8 cellular contexts compared by ENCODE assay signal in the genomic region with DNA sequence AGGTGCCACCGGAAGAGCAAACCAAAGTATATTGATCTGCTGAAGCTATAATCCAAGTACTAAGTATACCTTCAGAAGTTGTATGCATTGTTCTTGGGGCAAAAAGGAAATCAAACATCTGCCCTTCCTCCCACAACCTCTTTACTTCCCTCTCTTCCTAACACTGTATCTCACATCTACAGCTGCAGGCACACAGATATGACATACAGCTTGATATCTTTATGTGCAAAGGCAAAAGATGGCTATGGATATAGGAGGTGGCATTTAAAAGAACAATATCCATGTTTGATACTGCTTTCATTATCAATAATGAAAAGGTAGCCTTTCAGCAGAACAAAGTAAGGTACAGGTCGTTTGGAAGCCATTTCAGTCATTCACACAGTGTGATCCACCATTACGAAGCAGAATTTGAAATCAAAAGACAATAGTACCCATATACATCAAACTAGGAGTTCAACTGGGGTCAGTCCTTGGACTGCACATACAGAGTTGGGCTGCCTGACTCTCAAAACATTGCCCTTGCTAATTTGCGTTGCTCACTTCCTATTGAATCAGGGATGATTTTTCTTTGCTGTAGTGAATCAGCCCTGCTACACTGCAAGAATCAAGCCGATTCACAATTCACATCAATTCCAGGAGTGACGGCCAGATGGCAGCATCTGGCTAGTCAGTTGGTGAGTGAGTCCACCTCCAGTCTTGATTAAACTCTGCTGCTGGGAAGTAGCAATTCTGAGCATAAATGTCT. TPM values are rescaled to one million over a fixed set of nuclear protein-coding genes. Genes with fewer than 3 reads are reported as not detected.
A peak's percentile ranks its signal among the peaks of the same experiment; 100 is the strongest.
DNase-seq lines count a peak whose midpoint lies in the region; ATAC-seq and TF ChIP-seq lines count a peak whose summit lies in the region.

No MANE protein-coding gene starts in this region.

- peak; percentile 58 for TF ChIP-seq CTCF in glutamatergic neuron (IDR thresholded peaks at IDR 0.05; ENCODE audit: partially characterized antibody, unreplicated experiment)

- no peaks in the 10 kb centered on the region for H3K36me3 Mint-ChIP-seq in glutamatergic neuron (ENCODE audit: unreplicated experiment)

- no peak for ATAC-seq in GM18519 (IDR thresholded peaks at IDR 0.05; ENCODE audit: low FRiP score, unreplicated experiment)
- ATAC-seq in GM18517 (IDR thresholded peaks at IDR 0.05; ENCODE audit: unreplicated experiment) = no peak

- H3K27ac Mint-ChIP-seq in glutamatergic neuron (ENCODE audit: unreplicated experiment) = no peak overlapping the region

- no peaks in the 10 kb centered on the region for H3K4me1 Mint-ChIP-seq in glutamatergic neuron (ENCODE audit: low read depth, unreplicated experiment)

- DNase-seq in ELR (ENCODE audit: low read depth) (peak; percentile 74), HT1080 (ENCODE audit: low read depth) (peak; percentile 76), SK-MEL-5 (ENCODE audit: low read depth, low spot score) (peak; percentile 85), glutamatergic neuron (peak; percentile 79), posterior vena cava (ENCODE audit: low spot score) (peak; percentile 86)
- DNase-seq in activated naive CD4-positive, alpha-beta T cell treated with Interleukin-2 at 50 U/mL for 16 hours = peak; percentile 67

- intact Hi-C loops in posterior vena cava (cut with DNase I) = loop anchor here in 1 of 2 donors (5.0 kb wide), 1 partner anchor 265 kb away; no protein-coding TSS in a partner anchor

- in situ Hi-C loops in SK-MEL-5 (cut with HindIII; ENCODE audit: low pct_unique_long_range_greater_than_20kb, low sequenced_read_pairs) = no loop called here

- H3K9me3 Mint-ChIP-seq in glutamatergic neuron (ENCODE audit: unreplicated experiment) = no peaks in the 10 kb centered on the region

- peaks cover 3% of the 10 kb centered on the region for H3K27me3 Mint-ChIP-seq in glutamatergic neuron (ENCODE audit: unreplicated experiment)

- H3K4me3 Mint-ChIP-seq in glutamatergic neuron (ENCODE audit: unreplicated experiment) = no peak overlapping the region

RNA-seq across cellular contexts. Expression of a gene that starts 8.9 kb away (rescaled TPM):
- 0.33 and 0.77 TPM in 2 replicates for total RNA-seq in HT1080 (2014; rRNA removed; shearing (Covaris generic))
- 1.1 and 2.3 TPM in 2 replicates for polyA plus RNA-seq in HT1080 (2015; cell fraction: cytosol; rRNA removed)
- 0.84 and 1.1 TPM in 2 replicates for polyA plus RNA-seq in HT1080 (2015; cell fraction: nucleus; rRNA removed)
- 5.2 TPM in 2 replicates for total RNA-seq in SK-MEL-5 (2014; rRNA removed; shearing (Covaris generic))
- polyA plus RNA-seq in SK-MEL-5 (2015; cell fraction: cytosol; rRNA removed) = 2.7 and 2.8 TPM in 2 replicates
- 0.48 TPM in 1 of 2 replicates, not detected in the other for polyA plus RNA-seq in SK-MEL-5 (2015; cell fraction: nucleus; rRNA removed)
- total RNA-seq in glutamatergic neuron (ENCODE audit: unreplicated experiment) (1.7 TPM), posterior vena cava (10 to 100 TPM; 11.5 to 18.0 TPM)

RNA-seq across cellular contexts. Expression of a gene that starts 13.1 kb away (rescaled TPM):
- total RNA-seq in HT1080 (2014; rRNA removed; shearing (Covaris generic)) = 0.82 and 0.87 TPM in 2 replicates
- polyA plus RNA-seq in HT1080 (2015; cell fraction: cytosol; rRNA removed) = 0.64 and 1.3 TPM in 2 replicates
- polyA plus RNA-seq in HT1080 (2015; cell fraction: nucleus; rRNA removed) = 0.66 and 3.1 TPM in 2 replicates
- 0.82 and 2.7 TPM in 2 replicates for total RNA-seq in SK-MEL-5 (2014; rRNA removed; shearing (Covaris generic))
- polyA plus RNA-seq in SK-MEL-5 (2015; cell fraction: cytosol; rRNA removed) = 2.9 and 6.4 TPM in 2 replicates
- polyA plus RNA-seq in SK-MEL-5 (2015; cell fraction: nucleus; rRNA removed) = 0.95 TPM in 1 of 2 replicates, not detected in the other
- 1.7 TPM for total RNA-seq in glutamatergic neuron (ENCODE audit: unreplicated experiment)
- 10 to 100 TPM; 42.3 to 44.3 TPM for total RNA-seq in posterior vena cava

RNA-seq across cellular contexts. Expression of a gene that starts 48.2 kb away (rescaled TPM):
- total RNA-seq in HT1080 (2014; rRNA removed; shearing (Covaris generic)) = not detected in 2 replicates
- not detected in 2 replicates for polyA plus RNA-seq in HT1080 (2015; cell fraction: cytosol; rRNA removed)
- polyA plus RNA-seq in HT1080 (2015; cell fraction: nucleus; rRNA removed) = not detected in 2 replicates
- total RNA-seq in SK-MEL-5 (2014; rRNA removed; shearing (Covaris generic)) = not detected in 2 replicates
- not detected in 2 replicates for polyA plus RNA-seq in SK-MEL-5 (2015; cell fraction: cytosol; rRNA removed)
- polyA plus RNA-seq in SK-MEL-5 (2015; cell fraction: nucleus; rRNA removed) = not detected in 2 replicates
- not detected for total RNA-seq in glutamatergic neuron (ENCODE audit: unreplicated experiment)
- not detected for total RNA-seq in posterior vena cava

RNA-seq across cellular contexts. Expression of a gene that starts 56.0 kb away (rescaled TPM):
- not detected in 2 replicates for total RNA-seq in HT1080 (2014; rRNA removed; shearing (Covaris generic))
- polyA plus RNA-seq in HT1080 (2015; cell fraction: cytosol; rRNA removed) = not detected in 2 replicates
- polyA plus RNA-seq in HT1080 (2015; cell fraction: nucleus; rRNA removed) = not detected in 2 replicates
- total RNA-seq in SK-MEL-5 (2014; rRNA removed; shearing (Covaris generic)) = not detected in 2 replicates
- not detected in 2 replicates for polyA plus RNA-seq in SK-MEL-5 (2015; cell fraction: cytosol; rRNA removed)
- polyA plus RNA-seq in SK-MEL-5 (2015; cell fraction: nucleus; rRNA removed) = not detected in 2 replicates
- total RNA-seq in glutamatergic neuron (ENCODE audit: unreplicated experiment) (not detected), posterior vena cava (not detected)

Comparison
In these comparisons a context has a peak if more than half of its experiments do, and no peak if none do; other contexts are left out.
1. RNA of a gene that starts 13.1 kb away (total RNA-seq): 42.3 to 44.3 TPM in posterior vena cava; 1.7 TPM in glutamatergic neuron (single experiment), 0.82 to 0.87 TPM in HT1080 and 0.82 to 2.7 TPM in SK-MEL-5; every median in the first group is over 10 times any median in the second.
2. Peak in every context shown above with its lines, with median percentiles within 50 percentile points of each other: DNase-seq.